Comparison of ENCODE assay signal across 20 cellular contexts in the genomic region with DNA sequence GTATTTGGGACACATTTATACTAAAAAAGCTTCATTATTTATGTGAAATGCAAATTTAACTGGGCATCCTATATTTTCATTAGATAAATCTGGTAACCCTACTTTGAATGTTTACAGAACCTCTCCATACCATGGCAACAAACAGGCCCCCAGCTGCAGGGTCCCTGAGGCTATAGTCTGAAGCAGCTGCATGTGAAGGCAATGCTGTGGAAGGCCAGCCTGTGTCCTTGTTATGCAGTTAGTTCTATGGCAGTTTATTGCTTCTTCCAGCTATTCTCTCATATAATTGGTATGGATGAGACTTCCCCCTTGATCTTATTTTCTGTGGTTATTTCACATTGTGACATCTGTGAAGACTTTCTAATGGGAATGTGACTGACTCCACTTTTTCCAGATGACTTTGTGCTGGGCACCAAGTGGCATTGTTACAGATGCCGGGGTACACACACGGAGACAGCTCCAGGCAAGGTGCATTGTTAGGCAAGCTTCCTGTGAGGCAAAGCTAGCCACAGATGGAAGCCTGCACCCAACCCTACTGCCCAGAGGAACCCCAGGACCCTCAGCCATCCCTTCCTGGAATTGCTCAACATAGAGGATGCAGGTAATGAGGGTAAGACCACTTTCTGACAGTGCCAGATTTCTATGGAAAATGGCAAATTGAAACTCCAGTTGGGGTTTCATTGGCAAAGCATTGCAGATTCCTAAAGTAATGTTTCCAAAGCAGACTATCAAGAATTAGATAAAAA. TPM values are rescaled to one million over a fixed set of nuclear protein-coding genes. Genes with fewer than 3 reads are reported as not detected.
"Had no signal": no experiment of that assay in that cellular context is flagged by ENCODE, and none has a peak within 500 bp of the region (broad histone marks: within the 10 kb centered on the region; RNA-seq: fewer than 3 reads in every experiment).

No MANE protein-coding gene starts in this region.

- H3K36me3 Mint-ChIP-seq: memory B cell, natural killer cell had no signal

- H3K36me3 ChIP-seq: gastrocnemius medialis, pancreas, suprapubic skin, transverse colon had no signal

- H3K4me3 Mint-ChIP-seq: memory B cell; natural killer cell; stimulated activated naive CD8-positive, alpha-beta T cell treated with anti-CD3 and anti-CD28 coated beads, Interleukin-15, amount 100 ng/mL, for 72 hours had no signal

- H3K27me3 ChIP-seq: gastrocnemius medialis, pancreas, suprapubic skin, transverse colon had no signal

- H3K9me3 Mint-ChIP-seq: natural killer cell had no signal

- H3K9me3 ChIP-seq: gastrocnemius medialis, pancreas, suprapubic skin, transverse colon had no signal

- H3K27me3 Mint-ChIP-seq: memory B cell had no signal

- H3K4me3 ChIP-seq: gastrocnemius medialis, lung, pancreas, smooth muscle cell, suprapubic skin, transverse colon had no signal

- DNase-seq: cortex of kidney; effector CD4-positive, alpha-beta T cell; foreskin fibroblast; gastrocnemius medialis; head of caudate nucleus; natural killer cell; pancreas; stimulated activated CD4-positive, alpha-beta T cell treated with anti-CD3 and anti-CD28 coated beads, Interleukin-12 subunit alpha, Interleukin-12 subunit beta, amount 100 ng/mL, for 4 hours; stimulated activated CD4-positive, alpha-beta T cell treated with anti-CD3 and anti-CD28 coated beads, Interleukin-1b, Interleukin-23, amount 100 ng/mL, for 48 hours; stimulated activated CD4-positive, alpha-beta T cell treated with anti-CD3 and anti-CD28 coated beads, Interleukin-4, amount 100 ng/mL, for 1 hour; stimulated activated CD8-positive, alpha-beta memory T cell treated with anti-CD3 and anti-CD28 coated beads, Interleukin-4, amount 100 ng/mL, for 48 hours; stimulated activated naive CD4-positive, alpha-beta T cell; stimulated activated naive CD8-positive, alpha-beta T cell treated with anti-CD3 and anti-CD28 coated beads, Interleukin-15, amount 100 ng/mL, for 72 hours; transverse colon had no signal

- H3K27ac Mint-ChIP-seq: memory B cell; natural killer cell; stimulated activated naive CD8-positive, alpha-beta T cell treated with anti-CD3 and anti-CD28 coated beads, Interleukin-15, amount 100 ng/mL, for 72 hours had no signal

- H3K4me1 Mint-ChIP-seq: memory B cell; natural killer cell; stimulated activated naive CD8-positive, alpha-beta T cell treated with anti-CD3 and anti-CD28 coated beads, Interleukin-15, amount 100 ng/mL, for 72 hours had no signal

- ATAC-seq: gastrocnemius medialis; left lobe of liver; natural killer cell; pancreas; sciatic nerve; stimulated activated naive CD8-positive, alpha-beta T cell treated with anti-CD3 and anti-CD28 coated beads, Interleukin-15, amount 100 ng/mL, for 72 hours had no signal

- H3K27ac ChIP-seq: gastrocnemius medialis, pancreas, suprapubic skin, transverse colon had no signal

- H3K4me1 ChIP-seq: gastrocnemius medialis, pancreas, suprapubic skin, transverse colon had no signal

RNA-seq across cellular contexts. Expression of a gene that starts 49.6 kb away (rescaled TPM):
- total RNA-seq: left lobe of liver had no signal
